9 cellular contexts compared by ENCODE assay signal in genomic region chr1:150187560-150187931, GRCh38. TPM values are rescaled to one million over a fixed set of nuclear protein-coding genes. Genes with fewer than 3 reads are reported as not detected.
DNase-seq lines count a peak whose midpoint lies in the region; ATAC-seq and TF ChIP-seq lines count a peak whose summit lies in the region.
"Had no signal": no experiment of that assay in that cellular context is flagged by ENCODE, and none has a peak within 500 bp of the region (broad histone marks: within the 10 kb centered on the region; RNA-seq: fewer than 3 reads in every experiment).

No MANE protein-coding gene starts in this region.

- intact Hi-C loops in ascending aorta (cut with DNase I) (loop anchor here (1.0 to 2.0 kb wide), 4 partner anchors 25 to 226 kb away; no protein-coding TSS in a partner anchor), lower lobe of right lung (cut with DNase I) (no loop called here), aorta (cut with DNase I) (no loop called here)

- H3K27ac ChIP-seq in ascending aorta (peak overlapping the region; percentile 77), lower lobe of right lung (no peak overlapping the region), aorta (ENCODE audit: low read depth in 1 of 2, low read length in 2 of 2) (peak overlapping the region in 1 of 2 donors; percentile 17), suprapubic skin (no peak overlapping the region)

- DNase-seq in activated naive CD4-positive, alpha-beta T cell treated with anti-CD3 and anti-CD28 coated beads, Interleukin-2, amount 50 U/mL, for 72 hours (ENCODE audit: low spot score in 2 of 2) = no peak
- no peak for DNase-seq in activated naive CD4-positive, alpha-beta T cell treated with anti-CD3 and anti-CD28 coated beads, Interleukin-2, amount 50 U/mL, for 16 hours
- no peak for DNase-seq in ascending aorta (ENCODE audit: low spot score in 2 of 2)
- DNase-seq in lower lobe of right lung = no peak
- no peak for DNase-seq in aorta
- DNase-seq in OCI-M2 (lab: John Stamatoyannopoulos, UW; ENCODE audit: unreplicated experiment) = no peak
- DNase-seq in suprapubic skin (ENCODE audit: low spot score in 2 of 2) = no peak

- H3K27ac Mint-ChIP-seq in activated naive CD4-positive, alpha-beta T cell treated with anti-CD3 and anti-CD28 coated beads, Interleukin-2, amount 50 U/mL, for 72 hours = no peak overlapping the region
- H3K27ac Mint-ChIP-seq: activated naive CD8-positive, alpha-beta T cell had no signal

- no peaks in the 10 kb centered on the region for H3K36me3 ChIP-seq in ascending aorta
- H3K36me3 ChIP-seq in lower lobe of right lung = no peaks in the 10 kb centered on the region
- no peaks in the 10 kb centered on the region for H3K36me3 ChIP-seq in aorta (ENCODE audit: control insufficient read depth in 1 of 2, insufficient read depth in 2 of 2, low read length in 1 of 2)
- H3K36me3 ChIP-seq in suprapubic skin = no peaks in the 10 kb centered on the region

- no peaks in the 10 kb centered on the region for H3K9me3 ChIP-seq in ascending aorta
- H3K9me3 ChIP-seq in lower lobe of right lung = no peaks in the 10 kb centered on the region
- H3K9me3 ChIP-seq in aorta (ENCODE audit: control insufficient read depth, low read length) = no peaks in the 10 kb centered on the region
- no peaks in the 10 kb centered on the region for H3K9me3 ChIP-seq in suprapubic skin

- WGBS in aorta, 2 donors = 1 to 3% methylated on average over 3 of the region's 3 CpGs
- WGBS in suprapubic skin = 12% methylated on average over 3 of the region's 3 CpGs

- H3K4me1 ChIP-seq in ascending aorta (peaks cover 0 to 15% of the 10 kb centered on the region in 2 donors), lower lobe of right lung (peaks cover 10% of the 10 kb centered on the region), aorta (ENCODE audit: control insufficient read depth in 1 of 2, insufficient read depth in 2 of 2, low read length in 2 of 2) (no peaks in the 10 kb centered on the region), suprapubic skin (peaks cover 11% of the 10 kb centered on the region)

- TF ChIP-seq CTCF in ascending aorta (IDR thresholded peaks at IDR 0.05) = no peak
- no peak for TF ChIP-seq CTCF in lower lobe of right lung (IDR thresholded peaks at IDR 0.05)
- TF ChIP-seq CTCF in suprapubic skin (IDR thresholded peaks at IDR 0.05) = peak in 1 of 2 donors; percentile 3

- no peak for TF ChIP-seq EP300 in suprapubic skin (IDR thresholded peaks at IDR 0.05)

- H3K4me3 ChIP-seq in ascending aorta = no peak overlapping the region
- H3K4me3 ChIP-seq in lower lobe of right lung = no peak overlapping the region
- no peak overlapping the region for H3K4me3 ChIP-seq in aorta (ENCODE audit: low read length in 2 of 2)
- no peak overlapping the region for H3K4me3 ChIP-seq in suprapubic skin

- no peaks in the 10 kb centered on the region for H3K9me3 Mint-ChIP-seq in activated naive CD4-positive, alpha-beta T cell treated with anti-CD3 and anti-CD28 coated beads, Interleukin-2, amount 50 U/mL, for 72 hours

- ATAC-seq in activated naive CD4-positive, alpha-beta T cell treated with anti-CD3 and anti-CD28 coated beads, Interleukin-2, amount 50 U/mL, for 72 hours = peak; percentile 28 to 55
- peak; percentile 18 to 42 for ATAC-seq in lower lobe of right lung
- ATAC-seq in aorta (ENCODE audit: low FRiP score) = peak; percentile 48
- no peak for ATAC-seq in HG03432 (IDR thresholded peaks at IDR 0.05; ENCODE audit: unreplicated experiment)

- no peaks in the 10 kb centered on the region for H3K36me3 Mint-ChIP-seq in activated naive CD4-positive, alpha-beta T cell treated with anti-CD3 and anti-CD28 coated beads, Interleukin-2, amount 50 U/mL, for 72 hours
- H3K36me3 Mint-ChIP-seq: activated naive CD8-positive, alpha-beta T cell had no signal

- H3K27me3 ChIP-seq in ascending aorta (no peaks in the 10 kb centered on the region), lower lobe of right lung (ENCODE audit: low read depth) (no peaks in the 10 kb centered on the region), aorta (ENCODE audit: control insufficient read depth in 1 of 2, insufficient read depth in 2 of 2, low read length in 1 of 2) (no peaks in the 10 kb centered on the region), suprapubic skin (no peaks in the 10 kb centered on the region)

- TF ChIP-seq POLR2A in suprapubic skin (IDR thresholded peaks at IDR 0.05) = no peak

RNA-seq across cellular contexts. Expression of gene PLEKHO1, which starts 37.8 kb away (rescaled TPM):
- total RNA-seq in activated naive CD4-positive, alpha-beta T cell treated with anti-CD3 and anti-CD28 coated beads, Interleukin-2, amount 50 U/mL, for 72 hours = 10 to 100 TPM in 1 of 2 donors, 1 to 10 TPM in 1; 6.7 to 14.7 TPM
- 88.9 TPM for total RNA-seq in ascending aorta
- total RNA-seq in lower lobe of right lung = 41.6 TPM
- total RNA-seq in aorta = 100 to 1,000 TPM in 1 of 2 donors, 10 to 100 TPM in 1; 90.6 to 146 TPM
- polyA plus RNA-seq in aorta = 100 to 1,000 TPM in 1 of 2 donors, 10 to 100 TPM in 1; 56.6 to 146 TPM
- total RNA-seq in suprapubic skin = 10 to 100 TPM in 3 of 4 donors, 1 to 10 TPM in 1; 4.8 to 19.2 (median 10.7) TPM

RNA-seq across cellular contexts. Expression of gene ANP32E, which starts 48.4 kb away (rescaled TPM):
- 100 to 1,000 TPM; 181 to 187 TPM for total RNA-seq in activated naive CD4-positive, alpha-beta T cell treated with anti-CD3 and anti-CD28 coated beads, Interleukin-2, amount 50 U/mL, for 72 hours
- total RNA-seq in ascending aorta = 8.9 TPM
- 27.9 TPM for total RNA-seq in lower lobe of right lung
- total RNA-seq in aorta = 10 to 100 TPM; 32.9 to 37.1 TPM
- 10 to 100 TPM; 24.6 to 44.8 TPM for polyA plus RNA-seq in aorta
- total RNA-seq in suprapubic skin = 10 to 100 TPM in 3 of 4 donors, 1 to 10 TPM in 1; 7.5 to 17.6 (median 13.7) TPM

Comparison
In these comparisons a context has a peak if more than half of its experiments do, and no peak if none do; other contexts are left out.
1. H3K27ac ChIP-seq: peak in ascending aorta (2 of 2); none in lower lobe of right lung (single experiment) and suprapubic skin (single experiment).